8 cellular contexts compared by ENCODE assay signal in genomic region chr9:134135343-134136116, GRCh38. TPM values are rescaled to one million over a fixed set of nuclear protein-coding genes. Genes with fewer than 3 reads are reported as not detected.
DNase-seq lines count a peak whose midpoint lies in the region; ATAC-seq and TF ChIP-seq lines count a peak whose summit lies in the region.

WDR5 (plus strand) TSS chr9:134136082; CDS start chr9:134139878, 3,796 bp downstream.

- 0% methylated on average over 14 of the region's 81 CpGs for WGBS in esophagus muscularis mucosa

- no peaks in the 10 kb centered on the region for H3K27me3 ChIP-seq in esophagus muscularis mucosa
- no peaks in the 10 kb centered on the region for H3K27me3 ChIP-seq in muscle layer of duodenum (ENCODE audit: low read depth, low read length)

- H3K36me3 Mint-ChIP-seq in activated T-cell treated with anti-CD3 and anti-CD28 coated beads, Interleukin-2, amount 50 U/mL, for 72 hours (ENCODE audit: insufficient read depth in 2 of 2): peaks cover 2 to 14% of the 10 kb centered on the region in 2 donors

- H3K36me3 ChIP-seq in esophagus muscularis mucosa: peaks cover 6 to 11% (median 9%) of the 10 kb centered on the region in 4 donors
- peaks cover 0 to 6% of the 10 kb centered on the region in 2 donors for H3K36me3 ChIP-seq in muscle layer of duodenum (ENCODE audit: control insufficient read depth in 1 of 2, insufficient read depth in 2 of 2, low read length in 2 of 2)

- H3K9me3 Mint-ChIP-seq in activated T-cell treated with anti-CD3 and anti-CD28 coated beads, Interleukin-2, amount 50 U/mL, for 72 hours: no peaks in the 10 kb centered on the region

- TF ChIP-seq POLR2A in esophagus muscularis mucosa (IDR thresholded peaks at IDR 0.05; ENCODE audit: low read depth): no peak

- DNase-seq in D341Med (ENCODE audit: low spot score) (peak; percentile 100), RKO (ENCODE audit: low spot score) (peak; percentile 95), esophagus muscularis mucosa (ENCODE audit: extremely low spot score) (peak; percentile 95)
- DNase-seq in activated T-cell treated with anti-CD3 and anti-CD28 coated beads, Interleukin-2, amount 50 U/mL, for 72 hours: peak; percentile 89 to 92
- peak; percentile 82 to 83 for DNase-seq in stimulated activated CD8-positive, alpha-beta memory T cell treated with anti-CD3 and anti-CD28 coated beads, Interleukin-7, amount 100 ng/mL, for 1 hour (ENCODE audit: low read depth in 2 of 2)

- peaks cover 39% of the 10 kb centered on the region for H3K4me1 Mint-ChIP-seq in activated T-cell treated with anti-CD3 and anti-CD28 coated beads, Interleukin-2, amount 50 U/mL, for 72 hours (ENCODE audit: low read depth)

- TF ChIP-seq RAD21 in Ishikawa (IDR thresholded peaks at IDR 0.05; ENCODE audit: low read depth): no peak

- intact Hi-C loops in esophagus muscularis mucosa (cut with DNase I): loop anchor here (10.0 kb wide), 1 partner anchor 111 kb away; the partner anchor contains the start of gene BRD3OS

- TF ChIP-seq EP300 in Ishikawa (IDR thresholded peaks at IDR 0.05; ENCODE audit: borderline replicate concordance) (no peak), esophagus muscularis mucosa (IDR thresholded peaks at IDR 0.05) (no peak)

- H3K4me1 ChIP-seq in esophagus muscularis mucosa (peaks cover 37 to 68% (median 63%) of the 10 kb centered on the region in 4 donors), muscle layer of duodenum (ENCODE audit: control insufficient read depth in 1 of 2, insufficient read depth in 2 of 2, low read length in 2 of 2) (peaks cover 13 to 59% of the 10 kb centered on the region in 2 donors)

- H3K27ac Mint-ChIP-seq in activated T-cell treated with anti-CD3 and anti-CD28 coated beads, Interleukin-2, amount 50 U/mL, for 72 hours: peak within 1 kb of the TSS; percentile 95

- H3K4me3 Mint-ChIP-seq in activated T-cell treated with anti-CD3 and anti-CD28 coated beads, Interleukin-2, amount 50 U/mL, for 72 hours: peak within 1 kb of the TSS; percentile 96 to 98

- H3K9me3 ChIP-seq in esophagus muscularis mucosa (no peaks in the 10 kb centered on the region), muscle layer of duodenum (ENCODE audit: control insufficient read depth in 1 of 2, low read length in 2 of 2) (no peaks in the 10 kb centered on the region)

- H3K4me3 ChIP-seq in esophagus muscularis mucosa (peak within 1 kb of the TSS; percentile 74 to 95 (median 84)), muscle layer of duodenum (ENCODE audit: low read depth in 1 of 2, low read length in 2 of 2) (peak within 1 kb of the TSS; percentile 75 to 99)

- no peaks in the 10 kb centered on the region for H3K27me3 Mint-ChIP-seq in activated T-cell treated with anti-CD3 and anti-CD28 coated beads, Interleukin-2, amount 50 U/mL, for 72 hours (ENCODE audit: low read depth)

- H3K27ac ChIP-seq in esophagus muscularis mucosa (replicated peaks in 1 of 4) (peak within 1 kb of the TSS; percentile 85 to 96 (median 91)), muscle layer of duodenum (ENCODE audit: low read length) (peak within 1 kb of the TSS; percentile 72)

- peak in 1 of 3 experiments; percentile 3 for TF ChIP-seq CTCF in esophagus muscularis mucosa (IDR thresholded peaks at IDR 0.05)

- ATAC-seq in GM21515 (IDR thresholded peaks at IDR 0.05; ENCODE audit: unreplicated experiment): peak; percentile 56
- ATAC-seq in activated T-cell treated with anti-CD3 and anti-CD28 coated beads, Interleukin-2, amount 50 U/mL, for 72 hours (replicated peaks in 1 of 2): peak; percentile 82 to 87

TF ChIP-seq in Ishikawa, 13 proteins besides CTCF, POLR2A, EP300 and RAD21:
- TF ChIP-seq TAF1 (IDR thresholded peaks at IDR 0.05; ENCODE audit: low read depth): peak; percentile 62
- TF ChIP-seq, protein P1, sequence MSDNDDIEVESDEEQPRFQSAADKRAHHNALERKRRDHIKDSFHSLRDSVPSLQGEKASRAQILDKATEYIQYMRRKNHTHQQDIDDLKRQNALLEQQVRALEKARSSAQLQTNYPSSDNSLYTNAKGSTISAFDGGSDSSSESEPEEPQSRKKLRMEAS (IDR thresholded peaks at IDR 0.05): peak; percentile 36
- TF ChIP-seq NFIC (IDR thresholded peaks at IDR 0.05): no peak
- TF ChIP-seq ZBTB7A (IDR thresholded peaks at IDR 0.05; ENCODE audit: low read depth): peak; percentile 68; the same call in 1 of the 2 replicates
- TF ChIP-seq TCF12 (IDR thresholded peaks at IDR 0.05; ENCODE audit: low read depth): no peak; the same call in 1 of the 2 replicates

RNA-seq across cellular contexts. Expression of gene WDR5, which starts in this region (rescaled TPM):
- total RNA-seq in activated T-cell treated with anti-CD3 and anti-CD28 coated beads, Interleukin-2, amount 50 U/mL, for 72 hours: 10 to 100 TPM; 31.7 to 40.0 TPM
- total RNA-seq in esophagus muscularis mucosa: 10 to 100 TPM; 20.7 to 34.2 (median 24.6) TPM

Comparison
In these comparisons a context has a peak if more than half of its experiments do, and no peak if none do; other contexts are left out.
1. Peak in every context shown above with its lines: DNase-seq, ATAC-seq, H3K4me3 ChIP-seq and H3K27ac ChIP-seq.